ENCODE assay signal across 12 cellular contexts in genomic region chr22:27804016-27804415, GRCh38.
"Had no signal": no experiment of that assay in that cellular context is flagged by ENCODE, and none has a peak within 500 bp of the region (broad histone marks: within the 10 kb centered on the region; RNA-seq: fewer than 3 reads in every experiment).

No MANE protein-coding gene starts in this region.

- H3K36me3 ChIP-seq: adrenal gland, ovary, upper lobe of left lung, WERI-Rb-1 had no signal

- H3K27me3 ChIP-seq: foreskin keratinocyte, ovary had no signal

- H3K9me3 ChIP-seq: adrenal gland, ovary, psoas muscle, upper lobe of left lung had no signal

- H3K4me3 Mint-ChIP-seq: stimulated activated naive CD8-positive, alpha-beta T cell treated with anti-CD3 and anti-CD28 coated beads, Interleukin-15, amount 100 ng/mL, for 72 hours had no signal

- DNase-seq: activated gamma-delta T cell had no signal

- H3K9me3 Mint-ChIP-seq: activated naive CD4-positive, alpha-beta T cell treated with anti-CD3 and anti-CD28 coated beads, Interleukin-2, amount 50 U/mL, for 24 hours; stimulated activated naive CD8-positive, alpha-beta T cell treated with anti-CD3 and anti-CD28 coated beads, Interleukin-15, amount 100 ng/mL, for 72 hours had no signal

- H3K36me3 Mint-ChIP-seq: activated naive CD4-positive, alpha-beta T cell treated with anti-CD3 and anti-CD28 coated beads, Interleukin-2, amount 50 U/mL, for 24 hours had no signal

- H3K27ac Mint-ChIP-seq: activated naive CD4-positive, alpha-beta T cell treated with anti-CD3 and anti-CD28 coated beads, Interleukin-2, amount 50 U/mL, for 24 hours; stimulated activated naive CD8-positive, alpha-beta T cell treated with anti-CD3 and anti-CD28 coated beads, Interleukin-15, amount 100 ng/mL, for 72 hours had no signal

- H3K4me3 ChIP-seq: adrenal gland, lung, ovary, skin epidermis, upper lobe of left lung had no signal

- H3K27ac ChIP-seq: adrenal gland, epithelial cell of prostate, foreskin keratinocyte, psoas muscle, skin epidermis, upper lobe of left lung, WERI-Rb-1 had no signal
